24 cellular contexts compared by ENCODE assay signal in the genomic region with DNA sequence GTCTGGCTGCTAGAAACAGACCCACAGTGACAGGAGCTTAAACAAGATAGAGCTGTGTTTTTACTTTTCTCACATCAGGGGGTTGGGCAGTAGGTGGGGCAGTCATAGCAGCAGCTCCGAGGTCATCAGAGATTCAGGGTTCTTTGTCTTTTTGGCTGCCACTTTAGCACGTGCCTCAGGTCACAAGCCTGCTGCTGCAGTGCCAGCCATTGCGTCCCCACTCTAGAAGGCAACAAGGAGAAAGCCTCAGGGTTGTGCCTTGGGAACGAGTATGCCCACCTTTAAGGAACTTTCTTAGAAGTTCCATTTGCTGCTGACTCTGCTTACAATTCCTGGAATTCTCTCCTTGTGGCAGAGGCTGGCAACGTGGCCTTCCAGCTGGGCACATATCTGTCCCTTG.
"Had no signal": no experiment of that assay in that cellular context is flagged by ENCODE, and none has a peak within 500 bp of the region (broad histone marks: within the 10 kb centered on the region; RNA-seq: fewer than 3 reads in every experiment).

No MANE protein-coding gene starts in this region.

- FAIRE-seq: endothelial cell of umbilical vein, frontal cortex, kidney had no signal

- H3K27me3 ChIP-seq: colonic mucosa, dorsolateral prefrontal cortex, esophagus muscularis mucosa, foreskin keratinocyte, gastroesophageal sphincter, heart left ventricle, hepatocyte, left lung had no signal

- H2AFZ ChIP-seq: hepatocyte had no signal

- ATAC-seq: foreskin keratinocyte, gastroesophageal sphincter, heart left ventricle, left colon, left lung, left ventricle myocardium superior, lower lobe of right lung, mucosa of descending colon had no signal

- H3K36me3 ChIP-seq: colonic mucosa, gastroesophageal sphincter, heart left ventricle, left lung, lower lobe of right lung had no signal

- H3K36me3 Mint-ChIP-seq: immature natural killer cell had no signal

- DNase-seq: colonic mucosa; dermis blood vessel endothelial cell; dorsolateral prefrontal cortex; effector CD4-positive, alpha-beta T cell; effector memory CD4-positive, alpha-beta T cell; foreskin keratinocyte; heart left ventricle; hypothalamus; immature natural killer cell; kidney; kidney glomerular epithelial cell; left colon; left lung; left ventricle myocardium superior; lower lobe of right lung; mesenchymal stem cell; mucosa of descending colon; naive B cell had no signal

- H3K4me1 ChIP-seq: colonic mucosa, esophagus muscularis mucosa, foreskin keratinocyte, gastroesophageal sphincter, heart left ventricle, left lung, lower lobe of right lung had no signal

- H3K27ac Mint-ChIP-seq: immature natural killer cell, mesothelial cell of epicardium, naive B cell had no signal

- H3K79me2 ChIP-seq: hepatocyte had no signal

- H3K4me3 Mint-ChIP-seq: immature natural killer cell, mesothelial cell of epicardium had no signal

- H3K4me3 ChIP-seq: colonic mucosa, dorsolateral prefrontal cortex, esophagus muscularis mucosa, gastroesophageal sphincter, heart left ventricle, hepatocyte, left lung, lower lobe of right lung, mucosa of descending colon had no signal

- H3K27ac ChIP-seq: colonic mucosa, dorsolateral prefrontal cortex, esophagus muscularis mucosa, foreskin keratinocyte, gastroesophageal sphincter, heart left ventricle, hepatocyte, left lung, lower lobe of right lung had no signal

- H3K9me3 ChIP-seq: colonic mucosa, lower lobe of right lung, mucosa of descending colon had no signal

- H3K4me1 Mint-ChIP-seq: immature natural killer cell, naive B cell had no signal

- H3K4me2 ChIP-seq: hepatocyte had no signal
